ENCODE assay signal across 28 cellular contexts in the genomic region with DNA sequence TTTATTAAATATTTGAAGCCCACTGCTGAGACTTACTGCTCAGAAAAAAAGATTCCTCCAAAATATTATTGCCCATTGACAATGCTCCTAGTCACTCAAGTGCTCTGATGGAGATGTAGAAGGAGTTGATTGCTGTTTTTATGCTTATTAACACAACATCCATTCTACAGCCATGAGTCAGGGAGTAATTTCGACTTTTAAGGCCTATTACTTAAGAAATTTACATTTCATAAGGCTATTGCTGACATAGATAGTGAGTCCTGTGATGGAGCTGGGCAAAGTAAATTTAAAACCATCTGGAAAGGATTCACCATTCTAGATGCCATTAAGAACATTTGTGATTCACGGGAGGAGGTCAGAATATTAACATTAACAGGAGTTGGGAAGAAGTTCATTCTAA. TPM values are rescaled to one million over a fixed set of nuclear protein-coding genes. Genes with fewer than 3 reads are reported as not detected.
"Had no signal": no experiment of that assay in that cellular context is flagged by ENCODE, and none has a peak within 500 bp of the region (broad histone marks: within the 10 kb centered on the region; RNA-seq: fewer than 3 reads in every experiment).

No MANE protein-coding gene starts in this region.

- H3K4me3 ChIP-seq: colonic mucosa, esophagus muscularis mucosa, lower lobe of right lung, prostate gland, skin epidermis, spleen, thoracic aorta, tibial nerve, upper lobe of left lung had no signal

- DNase-seq: colonic mucosa; effector CD8-positive, alpha-beta T cell; endodermal cell; foreskin melanocyte; glutamatergic neuron; hypothalamus; immature natural killer cell; islet precursor cell; kidney glomerular epithelial cell; left colon; left ventricle myocardium superior; lower lobe of right lung; naive thymus-derived CD8-positive, alpha-beta T cell; nephron progenitor cell; nucleus accumbens; right cardiac atrium; spleen; stimulated activated CD4-positive, alpha-beta T cell treated with anti-CD3 and anti-CD28 coated beads, Interleukin-4, amount 100 ng/mL, for 4 hours; stimulated activated naive B cell treated with anti-CD40 and anti-IgM and Interleukin-4, amounts not matched to agents 10 μg/mL and 1 μg/mL and 100 μg/mL, for 72 hours; upper lobe of left lung had no signal

- H3K4me3 Mint-ChIP-seq: dendritic cell treated with granulocyte-macrophage colony-stimulating factor and Interleukin-4, amounts not matched to agents 40 ng/mL and 50 ng/mL, for 4 days; endodermal cell; immature natural killer cell; naive thymus-derived CD8-positive, alpha-beta T cell; nephron progenitor cell; stimulated activated naive B cell treated with anti-CD40 and anti-IgM and Interleukin-4, amounts not matched to agents 10 μg/mL and 1 μg/mL and 100 μg/mL, for 72 hours; stimulated activated naive CD8-positive, alpha-beta T cell treated with anti-CD3 and anti-CD28 coated beads, Interleukin-15, Interleukin-2, amounts not matched to agents 100 ng/mL and 50 ng/mL, for 24 hours had no signal

- H3K4me1 ChIP-seq: colonic mucosa, lower lobe of right lung, prostate gland, upper lobe of left lung had no signal

- H3K4me1 Mint-ChIP-seq: endodermal cell, immature natural killer cell had no signal

- H3K27ac Mint-ChIP-seq: dendritic cell treated with granulocyte-macrophage colony-stimulating factor and Interleukin-4, amounts not matched to agents 40 ng/mL and 50 ng/mL, for 4 days; endodermal cell; immature natural killer cell; naive thymus-derived CD8-positive, alpha-beta T cell; nephron progenitor cell; stimulated activated naive B cell treated with anti-CD40 and anti-IgM and Interleukin-4, amounts not matched to agents 10 μg/mL and 1 μg/mL and 100 μg/mL, for 72 hours; stimulated activated naive CD8-positive, alpha-beta T cell treated with anti-CD3 and anti-CD28 coated beads, Interleukin-15, Interleukin-2, amounts not matched to agents 100 ng/mL and 50 ng/mL, for 24 hours had no signal

- H3K36me3 ChIP-seq: colonic mucosa, prostate gland, tibial nerve, upper lobe of left lung had no signal

- H3K9me3 ChIP-seq: colonic mucosa, esophagus muscularis mucosa, lower lobe of right lung, prostate gland, spleen, thoracic aorta, tibial nerve, upper lobe of left lung had no signal

- ATAC-seq: left colon; left ventricle myocardium superior; lower lobe of right lung; naive thymus-derived CD8-positive, alpha-beta T cell; right cardiac atrium; stimulated activated naive B cell treated with anti-CD40 and anti-IgM and Interleukin-4, amounts not matched to agents 10 μg/mL and 1 μg/mL and 100 μg/mL, for 72 hours had no signal

- H3K27me3 ChIP-seq: colonic mucosa, esophagus muscularis mucosa, tibial nerve had no signal

- H3K9me3 Mint-ChIP-seq: dendritic cell treated with granulocyte-macrophage colony-stimulating factor and Interleukin-4, amounts not matched to agents 40 ng/mL and 50 ng/mL, for 4 days; endodermal cell; stimulated activated naive CD8-positive, alpha-beta T cell treated with anti-CD3 and anti-CD28 coated beads, Interleukin-15, Interleukin-2, amounts not matched to agents 100 ng/mL and 50 ng/mL, for 24 hours had no signal

- H3K27ac ChIP-seq: colonic mucosa, epithelial cell of prostate, lower lobe of right lung, prostate gland, skin epidermis, thoracic aorta, tibial nerve, upper lobe of left lung had no signal

- H3K36me3 Mint-ChIP-seq: immature natural killer cell; naive thymus-derived CD8-positive, alpha-beta T cell; stimulated activated naive B cell treated with anti-CD40 and anti-IgM and Interleukin-4, amounts not matched to agents 10 μg/mL and 1 μg/mL and 100 μg/mL, for 72 hours had no signal

RNA-seq across cellular contexts. Expression of a gene that starts 5.2 kb away (rescaled TPM):
- total RNA-seq: naive thymus-derived CD8-positive, alpha-beta T cell had no signal
- polyA plus RNA-seq: immature natural killer cell; naive thymus-derived CD8-positive, alpha-beta T cell had no signal
